In genomic region chr7:18520450-18521235, GRCh38 we compare ENCODE assay signal across 9 cellular contexts. TPM values are rescaled to one million over a fixed set of nuclear protein-coding genes. Genes with fewer than 3 reads are reported as not detected.
DNase-seq lines count a peak whose midpoint lies in the region; ATAC-seq, FAIRE-seq and TF ChIP-seq lines count a peak whose summit lies in the region.
"Had no signal": no experiment of that assay in that cellular context is flagged by ENCODE, and none has a peak within 500 bp of the region (broad histone marks: within the 10 kb centered on the region; RNA-seq: fewer than 3 reads in every experiment).

No MANE protein-coding gene starts in this region.

- peak overlapping the region; percentile 44 for H3K4me3 ChIP-seq in BE2C (ENCODE audit: low read depth, low read length)
- H3K4me3 ChIP-seq in H1 (ENCODE audit: extremely low read depth in 1 of 4, insufficient read depth in 2 of 4, low read depth in 3 of 4, low read length in 4 of 4), result no peak overlapping the region
- no peak overlapping the region for H3K4me3 ChIP-seq in esophagus squamous epithelium
- H3K4me3 ChIP-seq in GM23338, result no peak overlapping the region

- peak; percentile 13 for FAIRE-seq in H1 (lab: Jason Lieb, UNC)

- no peak overlapping the region for H3K4me2 ChIP-seq in H1 (ENCODE audit: insufficient read depth in 1 of 2, low read depth in 2 of 2, low read length in 2 of 2)
- no peak overlapping the region for H3K4me2 ChIP-seq in GM23338

- 89% methylated on average over 5 of the region's 5 CpGs; no CpG with 5 or more reads in 1 of the 2 experiments for WGBS in H1 (ENCODE audit: extremely low coverage in 1 of 2, insufficient coverage in 1 of 2, insufficient read length in 1 of 2, insufficient replicate concordance in 2 of 2, low coverage in 1 of 2, low lambda C conversion rate in 2 of 2, missing lambda C conversion rate in 1 of 2), 2 experiments
- 44% methylated on average over 5 of the region's 5 CpGs for WGBS in esophagus squamous epithelium, 2 donors

- H3K9me2 ChIP-seq in GM23338 (ENCODE audit: insufficient read depth), result no peaks in the 10 kb centered on the region

- H3K4me1 Mint-ChIP-seq in GM23338, result peaks cover 23% of the 10 kb centered on the region

- H2BK5ac ChIP-seq in H1 (ENCODE audit: low read depth, low read length), result no peak overlapping the region

- DNase-seq in BE2C (peak; percentile 24), H1 (ENCODE audit: low read depth in 1 of 2, low spot score in 2 of 2) (no peak), esophagus squamous epithelium (lab: John Stamatoyannopoulos, UW) (no peak), iPS-NIHi7 (ENCODE audit: extremely low spot score) (no peak), C1 segment of cervical spinal cord (lab: John Stamatoyannopoulos, UW) (no peak), GM23338 (ENCODE audit: low spot score) (no peak)

- H3K23ac ChIP-seq in H1 (ENCODE audit: insufficient read length), result no peak overlapping the region

- H3K9me3 ChIP-seq in BE2C, result no peaks in the 10 kb centered on the region
- no peaks in the 10 kb centered on the region for H3K9me3 ChIP-seq in H1 (ENCODE audit: insufficient read depth in 2 of 2, low read depth in 1 of 2, low read length in 1 of 2)
- no peaks in the 10 kb centered on the region for H3K9me3 ChIP-seq in esophagus squamous epithelium

- no peaks in the 10 kb centered on the region for H3K9me3 Mint-ChIP-seq in GM23338

- H3K79me1 ChIP-seq in H1 (ENCODE audit: low read depth, low read length), result no peaks in the 10 kb centered on the region

- no peak overlapping the region for H2BK120ac ChIP-seq in H1 (replicated peaks; ENCODE audit: low read depth, low read length)

- no peak overlapping the region for H3K4ac ChIP-seq in H1 (replicated peaks; ENCODE audit: insufficient read length, low read depth, low read length)

- no peak overlapping the region for H2AFZ ChIP-seq in H1 (ENCODE audit: low read length)
- no peak overlapping the region for H2AFZ ChIP-seq in GM23338

- H4K8ac ChIP-seq in H1 (ENCODE audit: extremely low read depth, insufficient read depth, low read length), result no peak overlapping the region

- no peaks in the 10 kb centered on the region for H3K27me3 Mint-ChIP-seq in GM23338 (ENCODE audit: insufficient read depth, low read depth, poor library complexity)

- no peaks in the 10 kb centered on the region for H3F3A ChIP-seq in GM23338 (replicated peaks; ENCODE audit: low read depth)

- H4K91ac ChIP-seq in H1 (replicated peaks; ENCODE audit: insufficient read length, low read length), result no peak overlapping the region

- H2AK5ac ChIP-seq in H1 (ENCODE audit: low read depth, low read length), result no peak overlapping the region

- CTCF ChIA-PET in H1 (lab: Charles Lee; ENCODE audit: partially characterized antibody), result interaction anchor here (0.6 to 1.1 kb wide), 2 partner anchors 13 to 50 kb away, joined by 3 to 4 read pairs; no protein-coding TSS in a partner anchor

- intact Hi-C loops in esophagus squamous epithelium (cut with DNase I), result no loop called here

- H3K79me2 ChIP-seq in H1 (ENCODE audit: control insufficient read depth in 1 of 2, insufficient read depth in 2 of 2, low read length in 2 of 2), result no peaks in the 10 kb centered on the region
- no peaks in the 10 kb centered on the region for H3K79me2 ChIP-seq in GM23338 (replicated peaks; ENCODE audit: insufficient read depth)

- no peak overlapping the region for H2BK15ac ChIP-seq in H1 (ENCODE audit: low read length)

- no peak overlapping the region for H3K18ac ChIP-seq in H1 (ENCODE audit: extremely low read depth, low read length)

- TF ChIP-seq EP300 in H1 (IDR thresholded peaks at IDR 0.05; ENCODE audit: borderline replicate concordance in 1 of 2, low read depth in 2 of 2, low read length in 2 of 2), result no peak

- TF ChIP-seq CTCF in BE2C (IDR thresholded peaks at IDR 0.05; ENCODE audit: low read depth, low read length), result no peak
- no peak for TF ChIP-seq CTCF in H1 (IDR thresholded peaks at IDR 0.05; ENCODE audit: control extremely low read depth in 1 of 3, insufficient read depth in 1 of 3, low read depth in 1 of 3, low read length in 3 of 3)
- TF ChIP-seq CTCF in esophagus squamous epithelium (IDR thresholded peaks at IDR 0.05), result no peak
- TF ChIP-seq CTCF in GM23338 (conservative IDR thresholded peaks at IDR 0.05; ENCODE audit: low read depth in 2 of 2), result no peak

- no peaks in the 10 kb centered on the region for H3K36me3 Mint-ChIP-seq in GM23338 (ENCODE audit: low read depth)

- H3K27ac Mint-ChIP-seq in GM23338, result no peak overlapping the region

- no peak overlapping the region for H4K5ac ChIP-seq in H1 (ENCODE audit: insufficient read length, low read depth, low read length)

- no peak overlapping the region for H3K9ac ChIP-seq in H1 (replicated peaks in 1 of 4; ENCODE audit: extremely low read depth in 1 of 4, low read depth in 3 of 4, low read length in 3 of 4)

- no peaks in the 10 kb centered on the region for H3K36me3 ChIP-seq in BE2C
- H3K36me3 ChIP-seq in H1 (ENCODE audit: control insufficient read depth in 2 of 4, insufficient read depth in 4 of 4, low read length in 3 of 4), result no peaks in the 10 kb centered on the region
- H3K36me3 ChIP-seq in esophagus squamous epithelium, result no peaks in the 10 kb centered on the region
- no peaks in the 10 kb centered on the region for H3K36me3 ChIP-seq in GM23338 (ENCODE audit: insufficient read depth)

- H3K4me3 Mint-ChIP-seq in GM23338, result no peak overlapping the region

- no peaks in the 10 kb centered on the region for H3K23me2 ChIP-seq in H1 (ENCODE audit: low read depth, low read length)

- no peak overlapping the region for H2BK12ac ChIP-seq in H1 (ENCODE audit: low read depth, low read length)

- H3K27me3 ChIP-seq in BE2C, result no peaks in the 10 kb centered on the region
- no peaks in the 10 kb centered on the region for H3K27me3 ChIP-seq in H1 (replicated peaks in 1 of 4; ENCODE audit: control insufficient read depth in 3 of 4, extremely low read depth in 1 of 4, insufficient read depth in 3 of 4, low read length in 3 of 4)
- no peaks in the 10 kb centered on the region for H3K27me3 ChIP-seq in esophagus squamous epithelium
- H3K27me3 ChIP-seq in GM23338 (ENCODE audit: insufficient read depth), result no peaks in the 10 kb centered on the region

- POLR2A ChIA-PET in H1 (lab: Charles Lee; ENCODE audit: partially characterized antibody), result no interaction called here

- no peak overlapping the region for H3K27ac ChIP-seq in H1 (ENCODE audit: low read depth, low read length)
- H3K27ac ChIP-seq in esophagus squamous epithelium, result peak overlapping the region in 1 of 4 donors; percentile 42
- H3K27ac ChIP-seq in GM23338 (ENCODE audit: low read depth), result no peak overlapping the region
- H3K27ac ChIP-seq: epithelial cell of prostate had no signal

- TF ChIP-seq RAD21 in H1 (IDR thresholded peaks at IDR 0.05 in 1 of 2, conservative IDR thresholded peaks at IDR 0.05 in 1 of 2; ENCODE audit: low read depth in 2 of 2, low read length in 2 of 2), result no peak

- no peak overlapping the region for H2BK20ac ChIP-seq in H1 (ENCODE audit: low read length)

- no peak overlapping the region for H3K14ac ChIP-seq in H1 (ENCODE audit: insufficient read length)

- no peaks in the 10 kb centered on the region for H4K20me1 ChIP-seq in H1 (replicated peaks in 1 of 2; ENCODE audit: control insufficient read depth in 1 of 2, insufficient read depth in 2 of 2, low read length in 2 of 2)
- H4K20me1 ChIP-seq in GM23338 (replicated peaks; ENCODE audit: insufficient read depth), result no peaks in the 10 kb centered on the region

- H3K56ac ChIP-seq in H1 (replicated peaks; ENCODE audit: insufficient read length, low read depth, low read length), result no peak overlapping the region

- peaks cover 26% of the 10 kb centered on the region for H3K4me1 ChIP-seq in BE2C
- no peaks in the 10 kb centered on the region for H3K4me1 ChIP-seq in H1 (replicated peaks in 1 of 4; ENCODE audit: control insufficient read depth in 3 of 4, insufficient read depth in 4 of 4, low read length in 3 of 4)
- H3K4me1 ChIP-seq in esophagus squamous epithelium, result no peaks in the 10 kb centered on the region
- H3K4me1 ChIP-seq in GM23338 (ENCODE audit: insufficient read depth), result peaks cover 7% of the 10 kb centered on the region

- TF ChIP-seq POLR2A in H1 (IDR thresholded peaks at IDR 0.05; ENCODE audit: control extremely low read depth in 1 of 2, low read depth in 2 of 2, low read length in 2 of 2) (no peak), esophagus squamous epithelium (IDR thresholded peaks at IDR 0.05) (no peak)

- ATAC-seq in GM19467 (IDR thresholded peaks at IDR 0.05; ENCODE audit: unreplicated experiment) (peak; percentile 60), HG03469 (IDR thresholded peaks at IDR 0.05; ENCODE audit: unreplicated experiment) (peak; percentile 69), GM23338 (no peak)

TF ChIP-seq in H1, 55 proteins besides CTCF, POLR2A, EP300 and RAD21:
- no peak for TF ChIP-seq BACH1 (IDR thresholded peaks at IDR 0.05; ENCODE audit: low read length)

RNA-seq across cellular contexts. Expression of gene HDAC9, which starts 25.1 kb away (rescaled TPM):
- 20.5 TPM for polyA plus RNA-seq in BE2C (2012; ENCODE audit: insufficient read depth, insufficient read length, low read depth)
- total RNA-seq in H1 (2021; fragmentation: NEBNext Ultra II Directional; extraction: Animal tissue kit (Norgen Biotek cat#: 25700)), result 9.4 and 13.1 TPM in 2 replicates
- polyA plus RNA-seq in H1 (2011; rRNA removed), result 7.3 and 9.5 TPM in 2 replicates
- polyA plus RNA-seq in H1 (2011; cell fraction: cytosol; rRNA removed), result 8.0 TPM
- 12.8 TPM for polyA plus RNA-seq in H1 (2011; cell fraction: nucleus; rRNA removed)
- polyA plus RNA-seq in H1 (2012, experiment 1 of 2), result 11.9 to 19.4 TPM (median 15.9 TPM) in 4 replicates
- 0.62 TPM for polyA plus RNA-seq in H1 (2012, experiment 2 of 2)
- 7.7 TPM for polyA plus RNA-seq in H1 (2013, experiment 1 of 2)
- 7.4 TPM for polyA plus RNA-seq in H1 (2013, experiment 2 of 2)
- polyA minus RNA-seq in H1 (2011; rRNA and poly(A)+ RNA removed), result 54.3 and 87.6 TPM in 2 replicates
- 12.3 TPM for polyA minus RNA-seq in H1 (2011; cell fraction: cytosol; rRNA and poly(A)+ RNA removed)
- 81.4 TPM for polyA minus RNA-seq in H1 (2011; cell fraction: nucleus; rRNA and poly(A)+ RNA removed)
- total RNA-seq in esophagus squamous epithelium, result 1 to 10 TPM; 1.2 to 8.0 (median 1.6) TPM
- total RNA-seq in GM23338 (2014; rRNA removed; shearing (Covaris generic)), result 11.0 and 18.5 TPM in 2 replicates
- polyA plus RNA-seq in GM23338 (2016; fragmentation: Nextera tagmentation; extraction: Ambion mirVana), result 5.7 and 8.3 TPM in 2 replicates
